ENCODE assay signal across 9 cellular contexts in the genomic region with DNA sequence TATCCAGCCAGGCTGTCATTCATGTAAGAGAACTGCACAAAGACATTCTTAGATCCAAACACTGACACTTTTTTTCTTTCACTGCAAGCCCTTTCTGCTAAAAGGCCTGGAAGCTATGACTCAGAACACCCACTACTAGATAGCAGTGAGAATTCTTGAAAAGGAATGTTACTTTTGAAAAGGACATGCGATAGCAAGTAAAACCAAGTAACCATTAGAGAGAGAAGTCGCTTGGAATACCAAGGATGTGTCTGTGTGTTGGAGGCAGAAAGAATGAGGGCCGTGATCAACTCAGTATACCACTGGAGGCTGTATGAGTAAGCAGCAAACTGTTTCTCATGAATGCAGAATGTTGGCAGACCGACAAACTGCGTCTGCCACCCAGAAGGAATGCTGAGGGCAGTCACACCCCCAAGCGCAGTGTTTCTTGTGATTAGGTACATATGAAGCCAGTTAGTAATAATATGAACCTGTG.
DNase-seq lines count a peak whose midpoint lies in the region; TF ChIP-seq lines count a peak whose summit lies in the region.
"Had no signal": no experiment of that assay in that cellular context is flagged by ENCODE, and none has a peak within 500 bp of the region (broad histone marks: within the 10 kb centered on the region; RNA-seq: fewer than 3 reads in every experiment).

No MANE protein-coding gene starts in this region.

- 26 to 38% methylated on average over 6 of the region's 6 CpGs for WGBS in testis, 2 donors

- H3K27me3 ChIP-seq in HUES48 (ENCODE audit: control insufficient read depth, insufficient read depth, low read length): no peaks in the 10 kb centered on the region
- H3K27me3 ChIP-seq in testis: no peaks in the 10 kb centered on the region

- TF ChIP-seq CTCF in astrocyte of the spinal cord (IDR thresholded peaks at IDR 0.05; ENCODE audit: low read depth, low read length) (no peak), testis (IDR thresholded peaks at IDR 0.05) (no peak)

- no peak overlapping the region for H3K4me3 ChIP-seq in HUES48 (ENCODE audit: low read depth, low read length)
- no peak overlapping the region for H3K4me3 ChIP-seq in astrocyte of the spinal cord (ENCODE audit: low read depth, low read length)
- H3K4me3 ChIP-seq in testis: no peak overlapping the region

- H3K4me1 ChIP-seq in HUES48 (ENCODE audit: control insufficient read depth, insufficient read depth, low read length) (no peaks in the 10 kb centered on the region), testis (peaks cover 12% of the 10 kb centered on the region)

- TF ChIP-seq POLR2A in testis (IDR thresholded peaks at IDR 0.05): no peak

- in situ Hi-C loops in astrocyte of the spinal cord (cut with HindIII; ENCODE audit: low sequenced_read_pairs): no loop called here

- H3K27ac ChIP-seq in HUES48 (ENCODE audit: low read depth, low read length): peak overlapping the region; percentile 28
- H3K27ac ChIP-seq in testis: peak overlapping the region; percentile 63 to 70

- peak; percentile 72 for DNase-seq in astrocyte of the spinal cord (ENCODE audit: low read depth, low spot score)
- DNase-seq in kidney tubule cell (ENCODE audit: low spot score): peak; percentile 91
- peak; percentile 80 for DNase-seq in testis
- DNase-seq in cerebellar nuclear complex (lab: John Stamatoyannopoulos, UW): no peak
- no peak for DNase-seq in UCSD-AML1 (lab: John Stamatoyannopoulos, UW; ENCODE audit: unreplicated experiment)
- DNase-seq in stimulated activated naive CD4-positive, alpha-beta T cell (lab: John Stamatoyannopoulos, UW): no peak
- DNase-seq: activated T-cell treated with anti-CD3 and anti-CD28 coated beads, Interleukin-2, amount 50 U/mL, for 24 hours; stimulated activated naive CD8-positive, alpha-beta T cell treated with anti-CD3 and anti-CD28 coated beads, Interleukin-15, Interleukin-2, amounts not matched to agents 100 U/mL and 50 U/mL, for 24 hours had no signal

- H3K9ac ChIP-seq in HUES48 (ENCODE audit: low read depth, low read length): no peak overlapping the region

- no peaks in the 10 kb centered on the region for H3K36me3 ChIP-seq in HUES48 (ENCODE audit: control insufficient read depth, insufficient read depth, low read length)
- no peaks in the 10 kb centered on the region for H3K36me3 ChIP-seq in testis (ENCODE audit: low read depth, missing control alignments)

- intact Hi-C loops in testis (cut with DNase I; ENCODE audit: low total_unique reads): no loop called here

- H3K9me3 ChIP-seq in HUES48 (ENCODE audit: control insufficient read depth, insufficient read depth, low read length) (no peaks in the 10 kb centered on the region), testis (no peaks in the 10 kb centered on the region)

Comparison
In these comparisons a context has a peak if more than half of its experiments do, and no peak if none do; other contexts are left out.
1. DNase-seq: peak in astrocyte of the spinal cord (single experiment), kidney tubule cell (single experiment) and testis (single experiment); none in cerebellar nuclear complex (0 of 2), UCSD-AML1 (single experiment) and stimulated activated naive CD4-positive, alpha-beta T cell (0 of 6).